Comparison of ENCODE assay signal across 9 cellular contexts in the genomic region with DNA sequence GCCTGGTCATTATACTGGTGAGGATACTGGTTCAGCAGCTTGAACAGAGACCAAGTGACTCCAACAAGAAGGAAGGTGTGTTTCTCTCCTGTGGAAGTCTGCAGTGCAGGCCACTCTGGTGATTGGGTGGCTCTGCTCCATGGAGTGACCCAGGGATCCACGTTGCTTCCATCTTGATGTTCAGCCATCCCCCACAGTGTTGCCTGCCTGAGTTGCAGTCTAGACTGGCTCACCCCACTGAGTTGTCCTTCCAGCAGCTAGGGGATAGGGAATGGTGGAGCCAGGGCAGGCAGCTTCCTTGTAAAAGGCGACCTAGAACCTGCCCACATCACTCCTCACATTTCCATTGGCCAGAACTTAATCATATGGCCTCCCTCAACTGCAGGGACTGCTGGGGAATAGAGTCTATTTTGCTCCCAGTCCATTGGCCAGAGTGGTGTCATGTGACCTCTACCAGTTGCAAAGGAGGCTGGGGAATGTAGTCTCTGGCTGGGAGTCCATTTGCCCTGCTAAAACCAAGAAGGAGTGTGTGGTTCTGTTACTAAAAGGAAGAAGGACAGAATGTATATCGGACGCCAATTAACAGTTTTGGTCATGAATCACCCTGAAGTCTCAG. TPM values are rescaled to one million over a fixed set of nuclear protein-coding genes. Genes with fewer than 3 reads are reported as not detected.
A peak's percentile ranks its signal among the peaks of the same experiment; 100 is the strongest.
DNase-seq lines count a peak whose midpoint lies in the region; ATAC-seq and TF ChIP-seq lines count a peak whose summit lies in the region.
"Had no signal": no experiment of that assay in that cellular context is flagged by ENCODE, and none has a peak within 500 bp of the region (broad histone marks: within the 10 kb centered on the region; RNA-seq: fewer than 3 reads in every experiment).

No MANE protein-coding gene starts in this region.

- no peak overlapping the region for H3K27ac ChIP-seq in WERI-Rb-1
- H3K27ac ChIP-seq: stomach had no signal

- ATAC-seq in GM18868 (IDR thresholded peaks at IDR 0.05; ENCODE audit: unreplicated experiment) (no peak), HG02870 (IDR thresholded peaks at IDR 0.05; ENCODE audit: unreplicated experiment) (no peak)

- no peak for TF ChIP-seq CTCF in WERI-Rb-1 (IDR thresholded peaks at IDR 0.05; ENCODE audit: low read depth, low read length)

- peaks cover 22% of the 10 kb centered on the region for H3K36me3 ChIP-seq in WERI-Rb-1

- H3K4me3 ChIP-seq in WERI-Rb-1 (ENCODE audit: low read depth, low read length) = no peak overlapping the region
- H3K4me3 ChIP-seq: stomach had no signal

- peak; percentile 12 for DNase-seq in NCI-H2196 (lab: John Stamatoyannopoulos, UW; ENCODE audit: unreplicated experiment)
- no peak for DNase-seq in NCI-H2196 treated with DMSO at 0.1 percent for 48 hours (lab: John Stamatoyannopoulos, UW; ENCODE audit: unreplicated experiment)
- DNase-seq in HT-29 (ENCODE audit: low spot score) = peak; percentile 27
- DNase-seq in WERI-Rb-1 = peak; percentile 56
- peak; percentile 40 to 42 for DNase-seq in lung microvascular endothelial cell (ENCODE audit: low read depth in 2 of 2)
- no peak for DNase-seq in C1 segment of cervical spinal cord (lab: John Stamatoyannopoulos, UW)
- DNase-seq: stomach had no signal

- peaks cover 4% of the 10 kb centered on the region for H3K9me3 ChIP-seq in WERI-Rb-1 (ENCODE audit: severe bottlenecking)

- no peaks in the 10 kb centered on the region for H3K27me3 ChIP-seq in WERI-Rb-1 (ENCODE audit: insufficient read depth, low read depth, severe bottlenecking)
- H3K27me3 ChIP-seq: stomach had no signal

RNA-seq across cellular contexts. Expression of a gene that starts 8.0 kb away (rescaled TPM):
- 24.8 and 28.5 TPM in 2 replicates for total RNA-seq in HT-29 (2014; rRNA removed; shearing (Covaris generic))
- 5.7 and 8.9 TPM in 2 replicates for total RNA-seq in lung microvascular endothelial cell

RNA-seq across cellular contexts. Expression of a gene that starts 57.5 kb away (rescaled TPM):
- 92.4 and 106 TPM in 2 replicates for total RNA-seq in HT-29 (2014; rRNA removed; shearing (Covaris generic))
- total RNA-seq in lung microvascular endothelial cell = 88.7 and 98.2 TPM in 2 replicates

Comparison
In these comparisons a context has a peak if more than half of its experiments do, and no peak if none do; other contexts are left out.
1. DNase-seq: peak in NCI-H2196 (single experiment), HT-29 (single experiment), WERI-Rb-1 (single experiment) and lung microvascular endothelial cell (2 of 2); none in NCI-H2196 treated with DMSO at 0.1 percent for 48 hours (single experiment) and C1 segment of cervical spinal cord (0 of 14).